ENCODE assay signal across 7 cellular contexts in genomic region chr20:327946-328563, GRCh38. TPM values are rescaled to one million over a fixed set of nuclear protein-coding genes. Genes with fewer than 3 reads are reported as not detected.
A peak's percentile ranks its signal among the peaks of the same experiment; 100 is the strongest.
DNase-seq lines count a peak whose midpoint lies in the region; ATAC-seq and TF ChIP-seq lines count a peak whose summit lies in the region.

No MANE protein-coding gene starts in this region.

- in situ Hi-C loops in HAP-1 (cut with MboI; ENCODE audit: low sequenced_read_pairs) = no loop called here

- TF ChIP-seq CTCF in WERI-Rb-1 (IDR thresholded peaks at IDR 0.05; ENCODE audit: low read depth, low read length) = no peak
- no peak for TF ChIP-seq CTCF in foreskin fibroblast (IDR thresholded peaks at IDR 0.05; ENCODE audit: low read depth, low read length)

- DNase-seq in HAP-1 (ENCODE audit: low spot score in 2 of 2) (no peak), WERI-Rb-1 (no peak), foreskin fibroblast (peak in 1 of 2 donors; percentile 54), DMS79 treated with DMSO at 0.1 percent for 48 hours (lab: John Stamatoyannopoulos, UW) (no peak)

- peak overlapping the region; percentile 70 for H3K27ac ChIP-seq in WERI-Rb-1
- H3K27ac ChIP-seq in skeletal muscle tissue (ENCODE audit: low read depth, low read length) = peak overlapping the region; percentile 51

- H3K4me3 ChIP-seq in HAP-1 (peak overlapping the region; percentile 70), WERI-Rb-1 (ENCODE audit: low read depth, low read length) (peak overlapping the region; percentile 93), foreskin fibroblast (ENCODE audit: low read depth in 1 of 2, low read length in 2 of 2) (peak overlapping the region; percentile 77 to 82), skeletal muscle tissue (ENCODE audit: low read length in 3 of 3) (peak overlapping the region in 2 of 3 donors; percentile 54 to 64)

- ATAC-seq in GM18909 (IDR thresholded peaks at IDR 0.05; ENCODE audit: poor library complexity, unreplicated experiment) (no peak), GM19452 (IDR thresholded peaks at IDR 0.05; ENCODE audit: unreplicated experiment) (no peak)

- peaks cover 6% of the 10 kb centered on the region for H3K4me1 ChIP-seq in HAP-1
- H3K4me1 ChIP-seq in skeletal muscle tissue (ENCODE audit: control insufficient read depth in 3 of 3, insufficient read depth in 3 of 3, low read length in 3 of 3) = peaks cover 7 to 21% (median 18%) of the 10 kb centered on the region in 3 donors

- H3K27me3 ChIP-seq in HAP-1 (ENCODE audit: low read depth) (no peaks in the 10 kb centered on the region), WERI-Rb-1 (ENCODE audit: insufficient read depth, low read depth, severe bottlenecking) (no peaks in the 10 kb centered on the region), skeletal muscle tissue (ENCODE audit: control insufficient read depth in 3 of 3, insufficient read depth in 3 of 3, low read length in 3 of 3) (peaks cover 0 to 9% (median 4%) of the 10 kb centered on the region in 3 donors)

- peaks cover 17% of the 10 kb centered on the region for H3K36me3 ChIP-seq in HAP-1 (replicated peaks)
- H3K36me3 ChIP-seq in WERI-Rb-1 = peaks cover 30% of the 10 kb centered on the region
- peaks cover 0 to 2% (median 0%) of the 10 kb centered on the region in 3 donors for H3K36me3 ChIP-seq in skeletal muscle tissue (ENCODE audit: control insufficient read depth in 3 of 3, insufficient read depth in 3 of 3, low read length in 3 of 3)

- H3K9ac ChIP-seq in skeletal muscle tissue (ENCODE audit: low read depth in 1 of 3, low read length in 3 of 3) = peak overlapping the region in 2 of 3 donors; percentile 43 to 50

- no peaks in the 10 kb centered on the region for H3K9me3 ChIP-seq in HAP-1
- no peaks in the 10 kb centered on the region for H3K9me3 ChIP-seq in WERI-Rb-1 (ENCODE audit: severe bottlenecking)
- no peaks in the 10 kb centered on the region for H3K9me3 ChIP-seq in skeletal muscle tissue (ENCODE audit: control insufficient read depth in 3 of 3, low read length in 3 of 3)

RNA-seq across cellular contexts. Expression of gene SOX12, which starts 2.7 kb away (rescaled TPM):
- total RNA-seq in skeletal muscle tissue = 3.7 TPM

RNA-seq across cellular contexts. Expression of gene NRSN2, which starts 18.9 kb away (rescaled TPM):
- total RNA-seq in skeletal muscle tissue = 14.6 TPM

RNA-seq across cellular contexts. Expression of gene ZCCHC3, which starts 30.7 kb away (rescaled TPM):
- total RNA-seq in skeletal muscle tissue = 39.1 TPM

RNA-seq across cellular contexts. Expression of gene C20orf96, which starts 37.5 kb away (rescaled TPM):
- 1.0 TPM for total RNA-seq in skeletal muscle tissue

RNA-seq across cellular contexts. Expression of gene TRIB3, which starts 52.5 kb away (rescaled TPM):
- total RNA-seq in skeletal muscle tissue = 7.3 TPM
